In genomic region chr6:164107297-164107995, GRCh38 we compare ENCODE assay signal across 2 cellular contexts.
A peak's percentile ranks its signal among the peaks of the same experiment; 100 is the strongest.
TF ChIP-seq lines count a peak whose summit lies in the region.

No MANE protein-coding gene starts in this region.

TF ChIP-seq in HEK293, 187 proteins besides CTCF, POLR2A, EP300 and RAD21 (continued from another document):
- TF ChIP-seq ZNF518A (tag by site-specific recombination; conservative IDR thresholded peaks at IDR 0.05; ENCODE audit: low read depth) (peak; percentile 33; the same call in 1 of the 2 replicates), ZNF335 (tag by site-specific recombination; conservative IDR thresholded peaks at IDR 0.05) (0 out of 2 replicates have a peak, but pooled peaks have one; percentile 17)

TF ChIP-seq in WTC11, 78 proteins besides CTCF, POLR2A, EP300 and RAD21 (continued from another document):
- TF ChIP-seq, protein P1, sequence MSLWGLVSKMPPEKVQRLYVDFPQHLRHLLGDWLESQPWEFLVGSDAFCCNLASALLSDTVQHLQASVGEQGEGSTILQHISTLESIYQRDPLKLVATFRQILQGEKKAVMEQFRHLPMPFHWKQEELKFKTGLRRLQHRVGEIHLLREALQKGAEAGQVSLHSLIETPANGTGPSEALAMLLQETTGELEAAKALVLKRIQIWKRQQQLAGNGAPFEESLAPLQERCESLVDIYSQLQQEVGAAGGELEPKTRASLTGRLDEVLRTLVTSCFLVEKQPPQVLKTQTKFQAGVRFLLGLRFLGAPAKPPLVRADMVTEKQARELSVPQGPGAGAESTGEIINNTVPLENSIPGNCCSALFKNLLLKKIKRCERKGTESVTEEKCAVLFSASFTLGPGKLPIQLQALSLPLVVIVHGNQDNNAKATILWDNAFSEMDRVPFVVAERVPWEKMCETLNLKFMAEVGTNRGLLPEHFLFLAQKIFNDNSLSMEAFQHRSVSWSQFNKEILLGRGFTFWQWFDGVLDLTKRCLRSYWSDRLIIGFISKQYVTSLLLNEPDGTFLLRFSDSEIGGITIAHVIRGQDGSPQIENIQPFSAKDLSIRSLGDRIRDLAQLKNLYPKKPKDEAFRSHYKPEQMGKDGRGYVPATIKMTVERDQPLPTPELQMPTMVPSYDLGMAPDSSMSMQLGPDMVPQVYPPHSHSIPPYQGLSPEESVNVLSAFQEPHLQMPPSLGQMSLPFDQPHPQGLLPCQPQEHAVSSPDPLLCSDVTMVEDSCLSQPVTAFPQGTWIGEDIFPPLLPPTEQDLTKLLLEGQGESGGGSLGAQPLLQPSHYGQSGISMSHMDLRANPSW (CRISPR knock-in tag; conservative IDR thresholded peaks at IDR 0.05; ENCODE audit: low read depth) = no peak
- TF ChIP-seq IRF2 (CRISPR knock-in tag; IDR thresholded peaks at IDR 0.05; ENCODE audit: borderline replicate concordance, low read depth) = no peak
- TF ChIP-seq ZNF671 (CRISPR knock-in tag; IDR thresholded peaks at IDR 0.05) = no peak
- no peak for TF ChIP-seq ZNF121 (CRISPR knock-in tag; IDR thresholded peaks at IDR 0.05)
- no peak for TF ChIP-seq TEAD4 (CRISPR knock-in tag; IDR thresholded peaks at IDR 0.05)
- TF ChIP-seq HMGA2 (CRISPR knock-in tag; IDR thresholded peaks at IDR 0.05) = no peak
- TF ChIP-seq ZNF512 (CRISPR knock-in tag; IDR thresholded peaks at IDR 0.05; ENCODE audit: borderline replicate concordance) = no peak
- TF ChIP-seq MAX (CRISPR knock-in tag; IDR thresholded peaks at IDR 0.05) = peak; percentile 53; the same call in 1 of the 2 replicates
TF ChIP-seq in WTC11: peak in this region for 2.
